In genomic region chr9:126516936-126517750, GRCh38 we compare ENCODE assay signal across 8 cellular contexts.
DNase-seq lines count a peak whose midpoint lies in the region; ATAC-seq and TF ChIP-seq lines count a peak whose summit lies in the region.

No MANE protein-coding gene starts in this region.

- H3K36me3 ChIP-seq in esophagus squamous epithelium (no peaks in the 10 kb centered on the region), neural progenitor cell (no peaks in the 10 kb centered on the region), upper lobe of left lung (no peaks in the 10 kb centered on the region)

- H3K79me2 ChIP-seq in neural progenitor cell (ENCODE audit: low read depth): no peaks in the 10 kb centered on the region

- H2AFZ ChIP-seq in neural progenitor cell (replicated peaks): no peak overlapping the region

- H3K9me3 Mint-ChIP-seq in neural progenitor cell: no peaks in the 10 kb centered on the region

- H3K27ac Mint-ChIP-seq in neural progenitor cell: peak overlapping the region; percentile 89

- H3F3A ChIP-seq in neural progenitor cell (ENCODE audit: low read depth): peaks cover 43% of the 10 kb centered on the region

- no peaks in the 10 kb centered on the region for H3K36me3 Mint-ChIP-seq in neural progenitor cell

- peak overlapping the region; percentile 34 for H3K4me3 ChIP-seq in NB4 (ENCODE audit: low read depth, low read length)
- peak overlapping the region; percentile 2 to 64 (median 38) for H3K4me3 ChIP-seq in esophagus squamous epithelium
- no peak overlapping the region for H3K4me3 ChIP-seq in neural progenitor cell
- H3K4me3 ChIP-seq in upper lobe of left lung: peak overlapping the region in 3 of 4 donors; percentile 27 to 46 (median 41)

- no peak for TF ChIP-seq POLR2A in NB4 (IDR thresholded peaks at IDR 0.05; ENCODE audit: extremely low read depth, insufficient read length)
- peak in 1 of 4 donors; percentile 53 for TF ChIP-seq POLR2A in esophagus squamous epithelium (IDR thresholded peaks at IDR 0.05)
- TF ChIP-seq POLR2A in upper lobe of left lung (IDR thresholded peaks at IDR 0.05): peak in 1 of 4 donors; percentile 44

- peak; percentile 66 to 87 for ATAC-seq in upper lobe of left lung (ENCODE audit: low FRiP score in 2 of 2)

- no peak for TF ChIP-seq EP300 in upper lobe of left lung (IDR thresholded peaks at IDR 0.05)

- intact Hi-C loops in esophagus squamous epithelium (cut with DNase I): no loop called here

- H3K9ac ChIP-seq in neural progenitor cell: no peak overlapping the region

- peaks cover 71% of the 10 kb centered on the region for H3K4me1 Mint-ChIP-seq in neural progenitor cell

- peaks cover 10% of the 10 kb centered on the region for H3K27me3 Mint-ChIP-seq in neural progenitor cell (ENCODE audit: insufficient read depth, low read depth)

- DNase-seq in NCI-H2081 (lab: John Stamatoyannopoulos, UW): peak; percentile 10 to 43
- DNase-seq in NCI-H2081 treated with DMSO at 0.1 percent for 48 hours (lab: John Stamatoyannopoulos, UW): no peak
- DNase-seq in NB4 (ENCODE audit: low read depth): peak; percentile 87
- peak; percentile 17 to 30 for DNase-seq in activated CD4-positive, alpha-beta T cell treated with anti-CD3 and anti-CD28 coated beads, Interleukin-2, amount 50 U/mL, for 24 hours (ENCODE audit: low read depth in 1 of 2, low spot score in 1 of 2)
- DNase-seq in esophagus squamous epithelium (lab: John Stamatoyannopoulos, UW): no peak
- peak; percentile 88 for DNase-seq in neural progenitor cell (ENCODE audit: low spot score)
- DNase-seq in upper lobe of left lung: peak; percentile 65 to 89
- DNase-seq in HUDEP-2 (lab: John Stamatoyannopoulos, UW; ENCODE audit: unreplicated experiment in 76 of 76): no peak

- H3K27ac ChIP-seq in esophagus squamous epithelium (peak overlapping the region; percentile 45 to 89 (median 84)), neural progenitor cell (no peak overlapping the region), upper lobe of left lung (peak overlapping the region; percentile 33 to 68 (median 60))

- peaks cover 23 to 63% (median 25%) of the 10 kb centered on the region in 3 donors for H3K4me1 ChIP-seq in esophagus squamous epithelium
- H3K4me1 ChIP-seq in neural progenitor cell: peaks cover 47% of the 10 kb centered on the region
- H3K4me1 ChIP-seq in upper lobe of left lung: peaks cover 23 to 32% (median 28%) of the 10 kb centered on the region in 4 donors

- 4 to 7% methylated on average over 18 to 24 of the region's 31 CpGs for WGBS in esophagus squamous epithelium, 2 donors
- 5 to 7% methylated on average over 18 to 31 of the region's 31 CpGs for WGBS in upper lobe of left lung, 2 donors

- H3K27me3 ChIP-seq in esophagus squamous epithelium (peaks cover 0 to 96% (median 22%) of the 10 kb centered on the region in 4 donors), neural progenitor cell (peaks cover 48% of the 10 kb centered on the region), upper lobe of left lung (peaks cover 0 to 29% (median 7%) of the 10 kb centered on the region in 4 donors)

- no peak for TF ChIP-seq CTCF in NB4 (IDR thresholded peaks at IDR 0.05; ENCODE audit: low read depth, low read length)
- TF ChIP-seq CTCF in esophagus squamous epithelium (IDR thresholded peaks at IDR 0.05): no peak
- no peak for TF ChIP-seq CTCF in neural progenitor cell (IDR thresholded peaks at IDR 0.05)
- no peak for TF ChIP-seq CTCF in upper lobe of left lung (IDR thresholded peaks at IDR 0.05)

- H3K9me3 ChIP-seq in esophagus squamous epithelium (no peaks in the 10 kb centered on the region), neural progenitor cell (ENCODE audit: low read depth) (no peaks in the 10 kb centered on the region), upper lobe of left lung (no peaks in the 10 kb centered on the region)

- H3K4me2 ChIP-seq in neural progenitor cell: peak overlapping the region; percentile 54

- H3K4me3 Mint-ChIP-seq in neural progenitor cell: peak overlapping the region; percentile 47

- peaks cover 2% of the 10 kb centered on the region for H4K20me1 ChIP-seq in neural progenitor cell (ENCODE audit: low read depth)

Comparison
In these comparisons a context has a peak if more than half of its experiments do, and no peak if none do; other contexts are left out.
1. DNase-seq: peak in NCI-H2081 (2 of 2), NB4 (single experiment), activated CD4-positive, alpha-beta T cell treated with anti-CD3 and anti-CD28 coated beads, Interleukin-2, amount 50 U/mL, for 24 hours (2 of 2), neural progenitor cell (single experiment) and upper lobe of left lung (2 of 2); none in NCI-H2081 treated with DMSO at 0.1 percent for 48 hours (single experiment), esophagus squamous epithelium (single experiment) and HUDEP-2 (0 of 76).